8 cellular contexts compared by ENCODE assay signal in the genomic region with DNA sequence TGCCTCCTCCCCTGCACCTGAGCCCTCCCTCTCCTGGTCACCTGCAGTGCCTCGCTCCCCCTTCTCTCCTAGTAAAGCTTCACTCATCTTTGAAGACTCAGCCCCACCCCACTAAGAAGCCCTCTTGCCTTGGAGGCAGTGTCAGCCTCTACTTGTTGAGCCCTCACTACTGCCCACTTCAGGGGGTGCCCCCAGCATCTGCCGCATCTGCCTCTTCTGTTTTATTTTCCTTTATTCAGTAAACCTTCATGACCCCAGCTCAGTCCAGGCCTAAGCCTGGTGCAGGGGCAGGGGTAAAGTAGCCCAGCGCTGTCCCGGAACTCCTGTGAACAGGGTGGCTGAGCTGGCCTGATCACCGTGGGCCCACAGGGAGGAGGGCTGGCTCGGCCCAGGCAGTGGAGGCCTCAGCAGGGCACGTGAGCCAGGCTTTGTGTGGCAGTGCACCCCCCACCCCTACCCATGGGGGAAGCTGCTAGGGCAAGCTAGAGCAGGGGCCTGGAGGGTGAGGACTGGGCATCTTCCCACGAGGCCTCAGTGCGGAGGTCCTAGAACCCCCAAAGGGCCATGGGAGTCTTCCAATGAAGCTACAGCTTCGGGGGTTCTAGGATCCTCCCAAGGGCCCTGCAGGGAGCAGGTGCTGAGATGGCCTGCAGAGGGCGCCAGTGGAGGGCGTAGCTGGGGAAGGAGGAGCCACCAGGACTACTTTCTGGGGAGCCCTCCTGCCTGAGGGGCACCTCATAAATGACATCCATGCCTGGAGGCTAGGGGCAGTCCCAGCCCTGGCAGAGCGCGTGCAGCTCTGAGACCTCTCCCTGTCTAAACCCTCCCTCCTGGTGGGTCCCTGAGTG. TPM values are rescaled to one million over a fixed set of nuclear protein-coding genes. Genes with fewer than 3 reads are reported as not detected.
DNase-seq lines count a peak whose midpoint lies in the region; ATAC-seq, FAIRE-seq and TF ChIP-seq lines count a peak whose summit lies in the region.

No MANE protein-coding gene starts in this region.

- H3K9me2 ChIP-seq in PC-3 (replicated peaks; ENCODE audit: low read length): no peaks in the 10 kb centered on the region

- DNase-seq in GM03348 (ENCODE audit: low spot score) (peak; percentile 68), PC-3 (peak; percentile 48), ascending aorta (ENCODE audit: low spot score in 2 of 2) (peak in 1 of 2 donors; percentile 63), kidney epithelial cell (ENCODE audit: low read depth) (no peak), OCI-M2 (lab: John Stamatoyannopoulos, UW; ENCODE audit: unreplicated experiment) (no peak), HTR-8/SVneo (ENCODE audit: insufficient read length, low spot score) (no peak)

- H3K9me3 Mint-ChIP-seq in stimulated activated naive CD8-positive, alpha-beta T cell treated with anti-CD3 and anti-CD28 coated beads, Interleukin-15, Interleukin-2, amounts not matched to agents 100 ng/mL and 50 ng/mL, for 24 hours: no peaks in the 10 kb centered on the region

- no peaks in the 10 kb centered on the region for H3K27me3 Mint-ChIP-seq in stimulated activated naive CD8-positive, alpha-beta T cell treated with anti-CD3 and anti-CD28 coated beads, Interleukin-15, Interleukin-2, amounts not matched to agents 100 ng/mL and 50 ng/mL, for 24 hours

- FAIRE-seq in HTR-8/SVneo (lab: Jason Lieb, UNC): no peak

- H2AFZ ChIP-seq in PC-3 (ENCODE audit: low read length): no peak overlapping the region

- H3K9me3 ChIP-seq in PC-3 (ENCODE audit: low read length) (no peaks in the 10 kb centered on the region), ascending aorta (no peaks in the 10 kb centered on the region)

- no TSS peak for BruUV-seq in PC-3 (replicated peaks; lab: Mats Ljungman, UMichigan)

- no peak overlapping the region for H3K4me2 ChIP-seq in PC-3 (ENCODE audit: low read length)

- no peaks in the 10 kb centered on the region for H4K20me1 ChIP-seq in PC-3 (ENCODE audit: low read length)

- H3K4me3 Mint-ChIP-seq in stimulated activated naive CD8-positive, alpha-beta T cell treated with anti-CD3 and anti-CD28 coated beads, Interleukin-15, Interleukin-2, amounts not matched to agents 100 ng/mL and 50 ng/mL, for 24 hours: no peak overlapping the region

- CTCF ChIA-PET in PC-3 (lab: Charles Lee): interaction anchor here (1.1 kb wide), 1 partner anchor 12 kb away, joined by 3 read pairs; no protein-coding TSS in a partner anchor

- H3K36me3 ChIP-seq in PC-3 (ENCODE audit: low read depth, low read length): no peaks in the 10 kb centered on the region
- peaks cover 10 to 16% of the 10 kb centered on the region in 2 donors for H3K36me3 ChIP-seq in ascending aorta
- H3K36me3 ChIP-seq in kidney epithelial cell (ENCODE audit: control insufficient read depth, insufficient read depth, low read length): no peaks in the 10 kb centered on the region

- intact Hi-C loops in PC-3 (cut with micrococcal nuclease) (no loop called here), ascending aorta (cut with DNase I) (no loop called here)

- H3K27ac ChIP-seq in PC-3 (ENCODE audit: low read length) (no peak overlapping the region), ascending aorta (peak overlapping the region in 1 of 2 donors; percentile 43)

- H3K4me3 ChIP-seq in PC-3 (ENCODE audit: low read length) (no peak overlapping the region), ascending aorta (no peak overlapping the region), kidney epithelial cell (ENCODE audit: low read depth, low read length) (no peak overlapping the region)

- H3K4me1 ChIP-seq in PC-3 (ENCODE audit: insufficient read depth, low read length) (no peaks in the 10 kb centered on the region), ascending aorta (no peaks in the 10 kb centered on the region)

- no peaks in the 10 kb centered on the region for H3K79me2 ChIP-seq in PC-3 (ENCODE audit: low read length)

- peaks cover 24% of the 10 kb centered on the region for H3K36me3 Mint-ChIP-seq in stimulated activated naive CD8-positive, alpha-beta T cell treated with anti-CD3 and anti-CD28 coated beads, Interleukin-15, Interleukin-2, amounts not matched to agents 100 ng/mL and 50 ng/mL, for 24 hours (ENCODE audit: low read depth)

- POLR2A ChIA-PET in PC-3 (lab: Charles Lee; ENCODE audit: unreplicated experiment): interaction anchor here (0.6 kb wide), 1 partner anchor 22 kb away, joined by 4 read pairs; no protein-coding TSS in a partner anchor

- no peak overlapping the region for H3K9ac ChIP-seq in PC-3 (ENCODE audit: low read length)

- H3F3A ChIP-seq in PC-3 (ENCODE audit: low read length, unreplicated experiment): no peaks in the 10 kb centered on the region

- H3K27me3 ChIP-seq in PC-3 (ENCODE audit: low read length) (no peaks in the 10 kb centered on the region), ascending aorta (no peaks in the 10 kb centered on the region), kidney epithelial cell (ENCODE audit: control insufficient read depth, insufficient read depth, low read length) (no peaks in the 10 kb centered on the region)

- peak; percentile 39 for ATAC-seq in PC-3
- no peak for ATAC-seq in HG03460 (IDR thresholded peaks at IDR 0.05; ENCODE audit: unreplicated experiment)

- peaks cover 4% of the 10 kb centered on the region for H3K4me1 Mint-ChIP-seq in stimulated activated naive CD8-positive, alpha-beta T cell treated with anti-CD3 and anti-CD28 coated beads, Interleukin-15, Interleukin-2, amounts not matched to agents 100 ng/mL and 50 ng/mL, for 24 hours (ENCODE audit: low read depth)

- TF ChIP-seq CTCF in PC-3 (conservative IDR thresholded peaks at IDR 0.05; ENCODE audit: low read depth, low read length) (peak; percentile 80), ascending aorta (IDR thresholded peaks at IDR 0.05) (peak in 2 of 3 experiments; percentile 53 to 66), kidney epithelial cell (IDR thresholded peaks at IDR 0.05; ENCODE audit: insufficient read depth, low read length, poor library complexity, severe bottlenecking) (peak; percentile 62)

- H3K27ac Mint-ChIP-seq in stimulated activated naive CD8-positive, alpha-beta T cell treated with anti-CD3 and anti-CD28 coated beads, Interleukin-15, Interleukin-2, amounts not matched to agents 100 ng/mL and 50 ng/mL, for 24 hours: peak overlapping the region; percentile 57

RNA-seq across cellular contexts. Expression of a gene that starts 36.1 kb away (rescaled TPM):
- total RNA-seq in PC-3 (2014; rRNA removed) (125 and 140 TPM in 2 replicates), ascending aorta (98.2 TPM), kidney epithelial cell (198 and 252 TPM in 2 replicates)

RNA-seq across cellular contexts. Expression of a gene that starts 39.9 kb away (rescaled TPM):
- total RNA-seq in PC-3 (2014; rRNA removed) (not detected in 2 replicates), ascending aorta (14.6 TPM), kidney epithelial cell (0.89 TPM in 1 of 2 replicates, not detected in the other)

Comparison
In these comparisons a context has a peak if more than half of its experiments do, and no peak if none do; other contexts are left out.
1. DNase-seq: peak in GM03348 (single experiment) and PC-3 (single experiment); none in kidney epithelial cell (single experiment), OCI-M2 (single experiment) and HTR-8/SVneo (single experiment).
2. Peak in every context shown above with its lines, with median percentiles within 50 percentile points of each other: CTCF ChIP-seq.